1 cellular context compared by ENCODE assay signal in genomic region chr9:34611811-34612787, GRCh38.
TF ChIP-seq lines count a peak whose summit lies in the region.

TSS of gene RPP25L (minus strand) at chr9:34612097. CDS start at chr9:34611296, 801 bp downstream.

TF ChIP-seq in K562, 482 proteins besides CTCF, POLR2A, EP300 and RAD21 (continued from another document and continues in another):
- TF ChIP-seq ZNF280A (IDR thresholded peaks at IDR 0.05; ENCODE audit: low read depth, partially characterized antibody) = no peak
- TF ChIP-seq NFE2 (IDR thresholded peaks at IDR 0.05; ENCODE audit: low read depth) = no peak
- TF ChIP-seq SAFB2 (IDR thresholded peaks at IDR 0.05; ENCODE audit: borderline replicate concordance, low read depth, low read length, severe bottlenecking) = no peak
- no peak for TF ChIP-seq CHCHD3 (CRISPR knock-in tag; IDR thresholded peaks at IDR 0.05)
- TF ChIP-seq ZNF766 (CRISPR knock-in tag; conservative IDR thresholded peaks at IDR 0.05) = no peak; the same call in 1 of the 2 replicates
- TF ChIP-seq BACH1 (tag; IDR thresholded peaks at IDR 0.05) = no peak
- TF ChIP-seq MXI1 (IDR thresholded peaks at IDR 0.05; ENCODE audit: low read depth, low read length) = no peak
- no peak; the same call in 1 of the 2 replicates for TF ChIP-seq CREB1 (IDR thresholded peaks at IDR 0.05)
- no peak for TF ChIP-seq CREB1 (CRISPR knock-in tag; IDR thresholded peaks at IDR 0.05)
- no peak for TF ChIP-seq ZNF133 (CRISPR knock-in tag; IDR thresholded peaks at IDR 0.05)
- TF ChIP-seq ZNF696 (CRISPR knock-in tag; conservative IDR thresholded peaks at IDR 0.05) = no peak
- no peak for TF ChIP-seq TOE1 (IDR thresholded peaks at IDR 0.05; ENCODE audit: borderline replicate concordance)
- no peak for TF ChIP-seq TOE1 (CRISPR knock-in tag; IDR thresholded peaks at IDR 0.05; ENCODE audit: borderline replicate concordance, low read depth)
- no peak for TF ChIP-seq MTF1 (CRISPR knock-in tag; IDR thresholded peaks at IDR 0.05; ENCODE audit: borderline replicate concordance)
- no peak for TF ChIP-seq ZEB2 (IDR thresholded peaks at IDR 0.05)
- TF ChIP-seq ZNF274 (IDR thresholded peaks at IDR 0.05; ENCODE audit: borderline replicate concordance, low read depth, low read length) = no peak
- peak; percentile 91 for TF ChIP-seq RBFOX2 (IDR thresholded peaks at IDR 0.05; ENCODE audit: low read depth, low read length)
- no peak for TF ChIP-seq MCM3 (IDR thresholded peaks at IDR 0.05)
- no peak for TF ChIP-seq KDM2B (CRISPR knock-in tag; IDR thresholded peaks at IDR 0.05)
- TF ChIP-seq TSHZ1 (CRISPR knock-in tag; IDR thresholded peaks at IDR 0.05) = no peak
- no peak for TF ChIP-seq PTTG1 (tag; IDR thresholded peaks at IDR 0.05; ENCODE audit: low read depth)
- no peak for TF ChIP-seq ZNF717 (CRISPR knock-in tag; IDR thresholded peaks at IDR 0.05)
- no peak for TF ChIP-seq ELF1 (tag; IDR thresholded peaks at IDR 0.05)
- TF ChIP-seq ZBTB5 (IDR thresholded peaks at IDR 0.05) = no peak
- peak; percentile 80 for TF ChIP-seq PKNOX1 (IDR thresholded peaks at IDR 0.05)
- no peak for TF ChIP-seq KLF13 (tag; IDR thresholded peaks at IDR 0.05; ENCODE audit: borderline replicate concordance, low read depth)
- no peak for TF ChIP-seq ZNF551 (CRISPR knock-in tag; IDR thresholded peaks at IDR 0.05)
- no peak for TF ChIP-seq SPI1 (IDR thresholded peaks at IDR 0.05; ENCODE audit: borderline replicate concordance, low read depth, low read length)
- TF ChIP-seq HIVEP1 (CRISPR knock-in tag; IDR thresholded peaks at IDR 0.05) = no peak
- TF ChIP-seq ZNF589 (CRISPR knock-in tag; IDR thresholded peaks at IDR 0.05; ENCODE audit: low read depth) = no peak
- no peak for TF ChIP-seq ETV1 (tag; conservative IDR thresholded peaks at IDR 0.05; ENCODE audit: low read depth)
- TF ChIP-seq CEBPG (CRISPR knock-in tag; IDR thresholded peaks at IDR 0.05) = no peak
- no peak for TF ChIP-seq CEBPG (tag; conservative IDR thresholded peaks at IDR 0.05 in 1 of 2, IDR thresholded peaks at IDR 0.05 in 1 of 2)
- TF ChIP-seq GTF2B (IDR thresholded peaks at IDR 0.05; ENCODE audit: extremely low read depth, insufficient read length) = no peak
- TF ChIP-seq SIN3B (IDR thresholded peaks at IDR 0.05; ENCODE audit: low read depth) = no peak
- TF ChIP-seq TFAP4 (CRISPR knock-in tag; IDR thresholded peaks at IDR 0.05; ENCODE audit: borderline replicate concordance) = peak; percentile 18; the same call in 1 of the 2 replicates
- TF ChIP-seq ZFP91 (CRISPR knock-in tag; IDR thresholded peaks at IDR 0.05) = no peak
- TF ChIP-seq STAT5A (IDR thresholded peaks at IDR 0.05; ENCODE audit: borderline replicate concordance, low read length) = no peak
- TF ChIP-seq CBFA2T2 (conservative IDR thresholded peaks at IDR 0.05) = no peak
- TF ChIP-seq ZNF121 (CRISPR knock-in tag; conservative IDR thresholded peaks at IDR 0.05) = no peak
- TF ChIP-seq ELK1 (CRISPR knock-in tag; IDR thresholded peaks at IDR 0.05) = no peak
- TF ChIP-seq ZNF518B (CRISPR knock-in tag; IDR thresholded peaks at IDR 0.05) = no peak
- TF ChIP-seq HDGF (IDR thresholded peaks at IDR 0.05) = no peak
- no peak for TF ChIP-seq ZNF143 (CRISPR knock-in tag; IDR thresholded peaks at IDR 0.05)
- no peak for TF ChIP-seq FOS (IDR thresholded peaks at IDR 0.05; ENCODE audit: extremely low read depth, insufficient read length)
- TF ChIP-seq TCF7L2 (IDR thresholded peaks at IDR 0.05; ENCODE audit: low read depth, low read length) = no peak
- no peak for TF ChIP-seq ZNF174 (CRISPR knock-in tag; IDR thresholded peaks at IDR 0.05)
- no peak for TF ChIP-seq BRF1 (IDR thresholded peaks at IDR 0.05; ENCODE audit: borderline replicate concordance, extremely low read depth, insufficient read length)
- TF ChIP-seq RBM14 (IDR thresholded peaks at IDR 0.05; ENCODE audit: borderline replicate concordance, insufficient read depth, low read depth, low read length) = no peak
- no peak for TF ChIP-seq JUNB (CRISPR knock-in tag; conservative IDR thresholded peaks at IDR 0.05)
- no peak for TF ChIP-seq RAD51 (IDR thresholded peaks at IDR 0.05; ENCODE audit: borderline replicate concordance, low read depth)
- no peak for TF ChIP-seq KLF1 (tag; IDR thresholded peaks at IDR 0.05)
